Comparison of ENCODE assay signal across 21 cellular contexts in the genomic region with DNA sequence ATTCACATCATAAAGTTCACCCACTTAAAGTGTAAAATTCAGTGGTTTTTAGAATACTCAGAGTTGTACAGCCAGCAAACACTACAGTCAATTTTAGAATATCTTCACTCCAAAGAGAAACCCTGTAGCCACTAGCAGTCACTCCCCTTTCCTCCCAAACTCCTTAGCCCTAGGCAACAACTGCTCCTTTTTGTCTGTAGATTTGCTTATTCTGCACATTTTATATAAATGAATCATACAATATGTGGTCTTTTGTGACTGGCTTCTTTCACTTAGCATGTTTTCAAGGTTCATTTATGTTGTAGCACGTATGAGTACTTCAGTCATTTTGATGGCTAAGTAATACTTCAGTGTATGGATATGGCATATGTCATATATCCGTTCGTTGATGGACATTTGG. TPM values are rescaled to one million over a fixed set of nuclear protein-coding genes. Genes with fewer than 3 reads are reported as not detected.
A peak's percentile ranks its signal among the peaks of the same experiment; 100 is the strongest.
DNase-seq lines count a peak whose midpoint lies in the region; ATAC-seq, FAIRE-seq and TF ChIP-seq lines count a peak whose summit lies in the region.
"Had no signal": no experiment of that assay in that cellular context is flagged by ENCODE, and none has a peak within 500 bp of the region (broad histone marks: within the 10 kb centered on the region; RNA-seq: fewer than 3 reads in every experiment).

No MANE protein-coding gene starts in this region.

- in situ Hi-C loops in GM23248 (cut with MboI) = loop anchor here (25.0 kb wide), 1 partner anchor 131 kb away; no protein-coding TSS in a partner anchor

- TF ChIP-seq CTCF in A549 (IDR thresholded peaks at IDR 0.05) (no peak), PC-3 (conservative IDR thresholded peaks at IDR 0.05; ENCODE audit: low read depth, low read length) (no peak), foreskin keratinocyte (conservative IDR thresholded peaks at IDR 0.05) (no peak)

- no peaks in the 10 kb centered on the region for H3K27me3 Mint-ChIP-seq in T-helper 2 cell treated with Interferon-gamma antibody and Interleukin-4, amounts not matched to agents 5 μg/mL and 100 μg/mL, for 36 hours (ENCODE audit: low read depth)
- H3K27me3 Mint-ChIP-seq: CD4-positive, alpha-beta memory T cell had no signal

- peaks cover 16% of the 10 kb centered on the region for H3K4me1 Mint-ChIP-seq in T-helper 2 cell treated with Interferon-gamma antibody and Interleukin-4, amounts not matched to agents 5 μg/mL and 100 μg/mL, for 36 hours (ENCODE audit: low read depth)

- no peaks in the 10 kb centered on the region for H3K9me3 ChIP-seq in A549
- H3K9me3 ChIP-seq in GM23248 (ENCODE audit: low read depth) = no peaks in the 10 kb centered on the region
- H3K9me3 ChIP-seq in PC-3 (ENCODE audit: low read length) = no peaks in the 10 kb centered on the region
- H3K9me3 ChIP-seq: BLaER1, SJCRH30 had no signal

- intact Hi-C loops in PC-3 (cut with micrococcal nuclease) = no loop called here

- H3K36me3 ChIP-seq in GM23248 (ENCODE audit: low read depth) = peaks cover 81% of the 10 kb centered on the region
- H3K36me3 ChIP-seq in PC-3 (ENCODE audit: low read depth, low read length) = peaks cover 4% of the 10 kb centered on the region

- no peak overlapping the region for H2AFZ ChIP-seq in GM23248
- no peak overlapping the region for H2AFZ ChIP-seq in PC-3 (ENCODE audit: low read length)
- H2AFZ ChIP-seq: PC-9 had no signal

- WGBS in A549 (ENCODE audit: missing lambda C conversion rate) = 94% methylated on average over 3 of the region's 3 CpGs
- 95 to 97% methylated on average over 3 of the region's 3 CpGs for WGBS in GM23248 (ENCODE audit: low coverage in 1 of 2, low lambda C conversion rate in 2 of 2, missing lambda C conversion rate in 2 of 2), 2 experiments

- H3K27ac Mint-ChIP-seq in T-helper 2 cell treated with Interferon-gamma antibody and Interleukin-4, amounts not matched to agents 5 μg/mL and 100 μg/mL, for 36 hours = no peak overlapping the region

- peaks cover 69% of the 10 kb centered on the region for H3K36me3 Mint-ChIP-seq in T-helper 2 cell treated with Interferon-gamma antibody and Interleukin-4, amounts not matched to agents 5 μg/mL and 100 μg/mL, for 36 hours (ENCODE audit: low read depth)

- H3K9me2 ChIP-seq in GM23248 (ENCODE audit: insufficient read depth) (no peaks in the 10 kb centered on the region), PC-3 (replicated peaks; ENCODE audit: low read length) (no peaks in the 10 kb centered on the region)

- H3K4me1 ChIP-seq in A549 = no peaks in the 10 kb centered on the region
- peaks cover 5% of the 10 kb centered on the region; the same call in 1 of the 2 replicates for H3K4me1 ChIP-seq in GM23248 (ENCODE audit: insufficient read depth)
- peaks cover 20% of the 10 kb centered on the region for H3K4me1 ChIP-seq in PC-3 (ENCODE audit: insufficient read depth, low read length)
- no peaks in the 10 kb centered on the region for H3K4me1 ChIP-seq in foreskin keratinocyte
- H3K4me1 ChIP-seq: BLaER1, SJCRH30 had no signal

- TF ChIP-seq EP300 in A549 (IDR thresholded peaks at IDR 0.05) = no peak

- BruUV-seq in PC-3 (replicated peaks; lab: Mats Ljungman, UMichigan) = no TSS peak

- H4K20me1 ChIP-seq in GM23248 (ENCODE audit: insufficient read depth) (no peaks in the 10 kb centered on the region), PC-3 (ENCODE audit: low read length) (no peaks in the 10 kb centered on the region)
- H4K20me1 ChIP-seq: BLaER1 had no signal

- H3F3A ChIP-seq in GM23248 (ENCODE audit: insufficient read depth) (peaks cover 6% of the 10 kb centered on the region; the same call in 1 of the 2 replicates), PC-3 (ENCODE audit: low read length, unreplicated experiment) (no peaks in the 10 kb centered on the region)

- FAIRE-seq in A549 (lab: Jason Lieb, UNC) (no peak), GM19239 (lab: Jason Lieb, UNC) (no peak)
- FAIRE-seq: A204.1 had no signal

- H3K9ac ChIP-seq in GM23248 (no peak overlapping the region), PC-3 (ENCODE audit: low read length) (no peak overlapping the region)
- H3K9ac ChIP-seq: BLaER1 had no signal

- H3K4me2 ChIP-seq in A549 (no peak overlapping the region), GM23248 (ENCODE audit: unreplicated experiment) (no peak overlapping the region), PC-3 (ENCODE audit: low read length) (no peak overlapping the region)
- H3K4me2 ChIP-seq: BLaER1, PC-9 had no signal

- POLR2A ChIA-PET in A549 (lab: Yijun Ruan, JAX) = no interaction called here
- POLR2A ChIA-PET in PC-3 (lab: Charles Lee; ENCODE audit: unreplicated experiment) = no interaction called here

- ATAC-seq in A549 (no peak), PC-3 (no peak), foreskin keratinocyte (peak; percentile 64)

- H3K4me3 Mint-ChIP-seq in T-helper 2 cell treated with Interferon-gamma antibody and Interleukin-4, amounts not matched to agents 5 μg/mL and 100 μg/mL, for 36 hours = no peak overlapping the region
- H3K4me3 Mint-ChIP-seq: CD4-positive, alpha-beta memory T cell had no signal

- no peaks in the 10 kb centered on the region for H3K9me3 Mint-ChIP-seq in T-helper 2 cell treated with Interferon-gamma antibody and Interleukin-4, amounts not matched to agents 5 μg/mL and 100 μg/mL, for 36 hours
- H3K9me3 Mint-ChIP-seq: CD4-positive, alpha-beta memory T cell had no signal

- DNase-seq in A549 (ENCODE audit: low read depth in 1 of 2, low spot score in 1 of 2) (no peak), GM23248 (peak; percentile 28), PC-3 (peak; percentile 4), foreskin keratinocyte (peak in 1 of 2 donors; percentile 60), NOMO-1 (lab: John Stamatoyannopoulos, UW; ENCODE audit: unreplicated experiment in 2 of 2) (no peak), erythroblast (lab: John Stamatoyannopoulos, UW) (no peak), GM19239 (ENCODE audit: insufficient read length, low spot score) (no peak)
- no peak for DNase-seq in T-helper 2 cell treated with Interferon-gamma antibody and Interleukin-4, amounts not matched to agents 5 μg/mL and 100 μg/mL, for 36 hours (ENCODE audit: low spot score)
- DNase-seq: CD4-positive, alpha-beta memory T cell; DMS53; KBM-7; MV-4-11; NCI-H1417; NCI-H187 treated with DMSO at 0.1 percent for 48 hours; NCI-H2227 treated with DMSO at 0.1 percent for 48 hours; NCI-H524; NCI-H82; PC-9; SJCRH30 had no signal

- CTCF ChIA-PET in A549 (lab: Yijun Ruan, JAX) = interaction anchor here (1.6 to 12.8 kb wide), 4 partner anchors 41 to 296 kb away, joined by 4 to 212 read pairs (median 84); no protein-coding TSS in a partner anchor
- CTCF ChIA-PET in PC-3 (lab: Charles Lee) = no interaction called here

- H3K27me3 ChIP-seq in GM23248 (replicated peaks; ENCODE audit: insufficient read depth) = no peaks in the 10 kb centered on the region
- no peaks in the 10 kb centered on the region for H3K27me3 ChIP-seq in PC-3 (ENCODE audit: low read length)
- H3K27me3 ChIP-seq in foreskin keratinocyte = no peaks in the 10 kb centered on the region
- H3K27me3 ChIP-seq: BLaER1, SJCRH30 had no signal

- TF ChIP-seq POLR2A in A549 (IDR thresholded peaks at IDR 0.05; ENCODE audit: low read length) (no peak), erythroblast (IDR thresholded peaks at IDR 0.05; ENCODE audit: low read length) (no peak)

- H3K79me2 ChIP-seq in GM23248 (ENCODE audit: insufficient read depth) (peaks cover 21% of the 10 kb centered on the region; the same call in 1 of the 2 replicates), PC-3 (ENCODE audit: low read length) (no peaks in the 10 kb centered on the region)

- H3K27ac ChIP-seq in A549 (no peak overlapping the region), GM23248 (no peak overlapping the region), PC-3 (ENCODE audit: low read length) (no peak overlapping the region), foreskin keratinocyte (no peak overlapping the region)
- H3K27ac ChIP-seq: BLaER1, PC-9, SJCRH30 had no signal

- H3K4me3 ChIP-seq in A549 (no peak overlapping the region), GM23248 (no peak overlapping the region), PC-3 (ENCODE audit: low read length) (no peak overlapping the region)
- H3K4me3 ChIP-seq: BLaER1, PC-9, SJCRH30 had no signal

- no peak for TF ChIP-seq RAD21 in A549 (conservative IDR thresholded peaks at IDR 0.05 in 1 of 2, IDR thresholded peaks at IDR 0.05 in 1 of 2)

TF ChIP-seq in A549, 52 proteins besides CTCF, POLR2A, EP300 and RAD21 (continues in another document):
- TF ChIP-seq, protein P1, sequence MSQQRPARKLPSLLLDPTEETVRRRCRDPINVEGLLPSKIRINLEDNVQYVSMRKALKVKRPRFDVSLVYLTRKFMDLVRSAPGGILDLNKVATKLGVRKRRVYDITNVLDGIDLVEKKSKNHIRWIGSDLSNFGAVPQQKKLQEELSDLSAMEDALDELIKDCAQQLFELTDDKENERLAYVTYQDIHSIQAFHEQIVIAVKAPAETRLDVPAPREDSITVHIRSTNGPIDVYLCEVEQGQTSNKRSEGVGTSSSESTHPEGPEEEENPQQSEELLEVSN (IDR thresholded peaks at IDR 0.05; ENCODE audit: borderline replicate concordance, low read depth) = no peak
- TF ChIP-seq TP53 (CRISPR knock-in tag; IDR thresholded peaks at IDR 0.05) = no peak
- no peak for TF ChIP-seq GATA3 (IDR thresholded peaks at IDR 0.05; ENCODE audit: borderline replicate concordance)

RNA-seq across cellular contexts. Expression of a gene that starts 38.7 kb away (rescaled TPM):
- polyA plus RNA-seq in A549 (2011; rRNA removed) = 45.5 and 77.1 TPM in 2 replicates
- 6.6 and 13.0 TPM in 2 replicates for polyA plus RNA-seq in A549 (2012; cell fraction: cytosol; rRNA removed)
- 4.0 and 10.0 TPM in 2 replicates for polyA plus RNA-seq in A549 (2012; cell fraction: nucleus; rRNA removed)
- 18.3 to 25.8 TPM (median 25.4 TPM) in 3 replicates for polyA plus RNA-seq in A549 (2017; fragmentation: RNase III; extraction: RNeasy Plus Mini Kit Qiagen cat#74134 plus additional on column Dnase treatment)
- 211 and 216 TPM in 2 replicates for polyA minus RNA-seq in A549 (2011; rRNA and poly(A)+ RNA removed)
- 73.9 and 75.1 TPM in 2 replicates for total RNA-seq in GM23248 (2014; rRNA removed; shearing (Covaris generic))
- polyA plus RNA-seq in GM23248 (2016; fragmentation: Nextera tagmentation; extraction: Ambion mirVana) = 41.0 and 46.3 TPM in 2 replicates
- 9.5 and 13.2 TPM in 2 replicates for total RNA-seq in PC-3 (2014; rRNA removed)
- 36.1 and 41.6 TPM in 2 replicates for total RNA-seq in foreskin keratinocyte
- 7.8 and 9.2 TPM in 2 replicates for polyA plus RNA-seq in foreskin keratinocyte

Comparison
In these comparisons a context has a peak if more than half of its experiments do, and no peak if none do; other contexts are left out.
1. DNase-seq: peak in GM23248 (single experiment) and PC-3 (single experiment); none in A549 (0 of 2), NOMO-1 (0 of 2), erythroblast (0 of 2), GM19239 (single experiment) and T-helper 2 cell treated with Interferon-gamma antibody and Interleukin-4, amounts not matched to agents 5 μg/mL and 100 μg/mL, for 36 hours (single experiment).